ENCODE assay signal across 18 cellular contexts in genomic region chr20:62332989-62333819, GRCh38.
"Had no signal": no experiment of that assay in that cellular context is flagged by ENCODE, and none has a peak within 500 bp of the region (broad histone marks: within the 10 kb centered on the region; RNA-seq: fewer than 3 reads in every experiment).

No MANE protein-coding gene starts in this region.

- H3K27ac ChIP-seq: colonic mucosa, foreskin keratinocyte, hepatocyte, ovary, right atrium auricular region, suprapubic skin, thyroid gland had no signal

- H3K27ac Mint-ChIP-seq: naive thymus-derived CD8-positive, alpha-beta T cell; type B pancreatic cell had no signal

- H3K36me3 Mint-ChIP-seq: naive thymus-derived CD8-positive, alpha-beta T cell; type B pancreatic cell had no signal

- H3K9me3 Mint-ChIP-seq: naive thymus-derived CD8-positive, alpha-beta T cell; type B pancreatic cell had no signal

- H3K9me3 ChIP-seq: colonic mucosa, ovary, right atrium auricular region, suprapubic skin, thyroid gland had no signal

- ATAC-seq: foreskin keratinocyte; left colon; left ventricle myocardium superior; naive thymus-derived CD8-positive, alpha-beta T cell had no signal

- H3K27me3 Mint-ChIP-seq: type B pancreatic cell had no signal

- H3K4me3 ChIP-seq: colonic mucosa, hepatocyte, lung, ovary, right atrium auricular region, suprapubic skin, thyroid gland had no signal

- H3K27me3 ChIP-seq: colonic mucosa, foreskin keratinocyte, hepatocyte, ovary, right atrium auricular region, suprapubic skin, thyroid gland had no signal

- DNase-seq: colonic mucosa; dermis blood vessel endothelial cell; erythroblast; foreskin keratinocyte; head of caudate nucleus; left colon; left ventricle myocardium superior; naive thymus-derived CD8-positive, alpha-beta T cell; ovary; small intestine; stimulated activated CD4-positive, alpha-beta T cell treated with anti-CD3 and anti-CD28 coated beads, Interleukin-12 subunit alpha, Interleukin-12 subunit beta, amount 100 ng/mL, for 4 hours; stimulated activated naive CD4-positive, alpha-beta T cell; thyroid gland had no signal

- H3K4me1 ChIP-seq: colonic mucosa, foreskin keratinocyte, right atrium auricular region, suprapubic skin, thyroid gland had no signal

- H3K4me3 Mint-ChIP-seq: naive thymus-derived CD8-positive, alpha-beta T cell; type B pancreatic cell had no signal

- H3K36me3 ChIP-seq: colonic mucosa, ovary had no signal
